In the genomic region with DNA sequence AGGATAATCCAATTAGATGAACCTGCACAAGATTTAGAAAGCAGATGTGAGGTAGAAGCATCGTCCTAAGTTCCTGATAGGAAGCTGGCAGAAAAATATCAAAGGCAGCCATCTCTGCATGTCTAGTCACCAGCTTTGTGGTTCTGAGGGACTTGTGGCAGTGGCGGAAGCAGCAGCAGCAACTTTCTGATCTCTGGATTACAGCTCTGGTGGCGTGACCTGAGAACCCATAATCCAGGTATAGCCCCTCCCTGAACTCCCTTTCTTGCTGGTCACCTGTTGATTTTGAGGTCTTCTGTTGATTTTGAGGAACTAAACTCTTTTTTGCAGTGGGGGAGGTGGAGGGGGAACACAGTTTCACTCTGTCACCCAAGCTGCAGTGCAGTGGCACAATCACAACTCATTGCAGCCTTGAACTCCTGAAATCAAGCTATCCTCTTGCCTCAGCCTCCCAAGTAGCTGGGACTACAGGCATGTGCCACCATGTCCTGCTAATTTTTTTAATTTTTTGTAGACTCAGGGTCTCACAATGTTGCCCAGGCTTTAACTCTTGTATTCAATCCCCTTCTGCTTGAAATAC, we compare ENCODE assay signal across 13 cellular contexts. TPM values are rescaled to one million over a fixed set of nuclear protein-coding genes. Genes with fewer than 3 reads are reported as not detected.
DNase-seq lines count a peak whose midpoint lies in the region; ATAC-seq lines count a peak whose summit lies in the region.
"Had no signal": no experiment of that assay in that cellular context is flagged by ENCODE, and none has a peak within 500 bp of the region (broad histone marks: within the 10 kb centered on the region; RNA-seq: fewer than 3 reads in every experiment).

No MANE protein-coding gene starts in this region.

- H3K9me3 Mint-ChIP-seq in activated naive CD4-positive, alpha-beta T cell treated with anti-CD3 and anti-CD28 coated beads, Interleukin-2, amount 50 U/mL, for 72 hours = no peaks in the 10 kb centered on the region
- H3K9me3 Mint-ChIP-seq in stimulated activated naive CD8-positive, alpha-beta T cell treated with anti-CD3 and anti-CD28 coated beads, Interleukin-15, Interleukin-2, amounts not matched to agents 100 ng/mL and 50 ng/mL, for 24 hours = no peaks in the 10 kb centered on the region
- H3K9me3 Mint-ChIP-seq: endodermal cell had no signal

- H3K4me1 Mint-ChIP-seq in stimulated activated naive CD8-positive, alpha-beta T cell treated with anti-CD3 and anti-CD28 coated beads, Interleukin-15, Interleukin-2, amounts not matched to agents 100 ng/mL and 50 ng/mL, for 24 hours (ENCODE audit: low read depth) = peaks cover 25% of the 10 kb centered on the region

- no peaks in the 10 kb centered on the region for H3K36me3 Mint-ChIP-seq in activated naive CD4-positive, alpha-beta T cell treated with anti-CD3 and anti-CD28 coated beads, Interleukin-2, amount 50 U/mL, for 72 hours
- no peaks in the 10 kb centered on the region for H3K36me3 Mint-ChIP-seq in stimulated activated naive CD8-positive, alpha-beta T cell treated with anti-CD3 and anti-CD28 coated beads, Interleukin-15, Interleukin-2, amounts not matched to agents 100 ng/mL and 50 ng/mL, for 24 hours (ENCODE audit: low read depth)

- peak; percentile 24 for DNase-seq in activated T-cell treated with anti-CD3 and anti-CD28 coated beads, Interleukin-2, amount 50 U/mL, for 1 hour
- DNase-seq in activated T-cell treated with anti-CD3 and anti-CD28 coated beads for 4 hours (no peak), T-helper 2 cell (peak in 3 of 5 experiments; percentile 20 to 86 (median 46)), middle frontal gyrus (ENCODE audit: extremely low spot score, low spot score) (no peak), epidermal melanocyte (ENCODE audit: insufficient read length, low spot score) (no peak)
- DNase-seq in activated naive CD4-positive, alpha-beta T cell treated with anti-CD3 and anti-CD28 coated beads, Interleukin-2, amount 50 U/mL, for 72 hours (ENCODE audit: low spot score in 2 of 2) = no peak
- DNase-seq: adrenal gland, endodermal cell, NCI-H1436 treated with DMSO at 0.1 percent for 48 hours, uterus had no signal

- H3K4me3 Mint-ChIP-seq in stimulated activated naive CD8-positive, alpha-beta T cell treated with anti-CD3 and anti-CD28 coated beads, Interleukin-15, Interleukin-2, amounts not matched to agents 100 ng/mL and 50 ng/mL, for 24 hours = peak overlapping the region; percentile 41
- H3K4me3 Mint-ChIP-seq: endodermal cell had no signal

- ATAC-seq in activated naive CD4-positive, alpha-beta T cell treated with anti-CD3 and anti-CD28 coated beads, Interleukin-2, amount 50 U/mL, for 72 hours = peak; percentile 57 to 94
- ATAC-seq in HG03565 (IDR thresholded peaks at IDR 0.05; ENCODE audit: unreplicated experiment) = no peak
- ATAC-seq: HCT116 had no signal

- H3K27ac Mint-ChIP-seq in activated naive CD4-positive, alpha-beta T cell treated with anti-CD3 and anti-CD28 coated beads, Interleukin-2, amount 50 U/mL, for 72 hours = peak overlapping the region in 1 of 2 donors; percentile 45
- H3K27ac Mint-ChIP-seq in stimulated activated naive CD8-positive, alpha-beta T cell treated with anti-CD3 and anti-CD28 coated beads, Interleukin-15, Interleukin-2, amounts not matched to agents 100 ng/mL and 50 ng/mL, for 24 hours = peak overlapping the region; percentile 45
- H3K27ac Mint-ChIP-seq: endodermal cell had no signal

- H3K27me3 Mint-ChIP-seq in stimulated activated naive CD8-positive, alpha-beta T cell treated with anti-CD3 and anti-CD28 coated beads, Interleukin-15, Interleukin-2, amounts not matched to agents 100 ng/mL and 50 ng/mL, for 24 hours = no peaks in the 10 kb centered on the region

RNA-seq across cellular contexts. Expression of a gene that starts 7.9 kb away (rescaled TPM):
- 1 to 10 TPM in 1 of 2 donors, under 1 TPM in 1; 0.18 to 1.1 TPM for total RNA-seq in activated naive CD4-positive, alpha-beta T cell treated with anti-CD3 and anti-CD28 coated beads, Interleukin-2, amount 50 U/mL, for 72 hours

Comparison
In these comparisons a context has a peak if more than half of its experiments do, and no peak if none do; other contexts are left out.
1. DNase-seq: peak in activated T-cell treated with anti-CD3 and anti-CD28 coated beads, Interleukin-2, amount 50 U/mL, for 1 hour (single experiment) and T-helper 2 cell (3 of 5); none in activated T-cell treated with anti-CD3 and anti-CD28 coated beads for 4 hours (single experiment), activated naive CD4-positive, alpha-beta T cell treated with anti-CD3 and anti-CD28 coated beads, Interleukin-2, amount 50 U/mL, for 72 hours (0 of 2), middle frontal gyrus (single experiment) and epidermal melanocyte (single experiment).